In genomic region chr3:184299488-184300376, GRCh38 we compare ENCODE assay signal across 8 cellular contexts. TPM values are rescaled to one million over a fixed set of nuclear protein-coding genes. Genes with fewer than 3 reads are reported as not detected.
A peak's percentile ranks its signal among the peaks of the same experiment; 100 is the strongest.
DNase-seq lines count a peak whose midpoint lies in the region; ATAC-seq lines count a peak whose summit lies in the region.

No MANE protein-coding gene starts in this region.

- H3K36me3 ChIP-seq in MG63 (peaks cover 56% of the 10 kb centered on the region), mucosa of stomach (ENCODE audit: control insufficient read depth, insufficient read depth, low read length) (peaks cover 15% of the 10 kb centered on the region)

- H3K4me1 Mint-ChIP-seq in central memory CD8-positive, alpha-beta T cell = peaks cover 25% of the 10 kb centered on the region

- H3K9me3 ChIP-seq in MG63 (no peaks in the 10 kb centered on the region), mucosa of stomach (ENCODE audit: control insufficient read depth, low read length) (no peaks in the 10 kb centered on the region)

- H3K4me1 ChIP-seq in mucosa of stomach (ENCODE audit: control insufficient read depth, insufficient read depth, low read length) = peaks cover 7% of the 10 kb centered on the region

- H3K27me3 Mint-ChIP-seq in central memory CD8-positive, alpha-beta T cell = no peaks in the 10 kb centered on the region

- H3K9me3 Mint-ChIP-seq in central memory CD8-positive, alpha-beta T cell = no peaks in the 10 kb centered on the region

- H3K9ac ChIP-seq in mucosa of stomach (ENCODE audit: low read length) = peak overlapping the region; percentile 79

- DNase-seq in MG63 = no peak
- no peak for DNase-seq in central memory CD8-positive, alpha-beta T cell (ENCODE audit: low spot score in 2 of 2)
- DNase-seq in hippocampal formation (lab: John Stamatoyannopoulos, UW) = no peak
- DNase-seq in NCI-H2029 (lab: John Stamatoyannopoulos, UW) = no peak
- no peak for DNase-seq in epidermal melanocyte (ENCODE audit: insufficient read length, low spot score)
- DNase-seq in HK-2 (ENCODE audit: unreplicated experiment) = no peak

- peak overlapping the region; percentile 99 for H3K27ac Mint-ChIP-seq in central memory CD8-positive, alpha-beta T cell (ENCODE audit: low read depth)

- peak overlapping the region; percentile 93 for H3K4me3 Mint-ChIP-seq in central memory CD8-positive, alpha-beta T cell

- no peak for ATAC-seq in central memory CD8-positive, alpha-beta T cell (replicated peaks; ENCODE audit: extremely low read depth, poor library complexity, severe bottlenecking)

- no peaks in the 10 kb centered on the region for H3K27me3 ChIP-seq in MG63
- no peaks in the 10 kb centered on the region for H3K27me3 ChIP-seq in mucosa of stomach (ENCODE audit: control insufficient read depth, insufficient read depth, low read length)

- H3K36me3 Mint-ChIP-seq in central memory CD8-positive, alpha-beta T cell (ENCODE audit: insufficient read depth) = peaks cover 50% of the 10 kb centered on the region

- peak overlapping the region; percentile 94 for H3K4me3 ChIP-seq in GM08714 (ENCODE audit: low read length)
- H3K4me3 ChIP-seq in MG63 = peak overlapping the region; percentile 86
- peak overlapping the region; percentile 14 for H3K4me3 ChIP-seq in mucosa of stomach (ENCODE audit: low read length)

RNA-seq across cellular contexts. Expression of gene PSMD2, which starts 0.7 kb away (rescaled TPM):
- 1,179 and 1,305 TPM in 2 replicates for total RNA-seq in MG63 (2014; rRNA removed; shearing (Covaris generic); ENCODE audit: low replicate concordance)

RNA-seq across cellular contexts. Expression of gene EIF4G1, which starts 14.7 kb away (rescaled TPM):
- total RNA-seq in MG63 (2014; rRNA removed; shearing (Covaris generic); ENCODE audit: low replicate concordance) = 378 and 439 TPM in 2 replicates

RNA-seq across cellular contexts. Expression of gene ECE2, which starts 23.9 kb away (rescaled TPM):
- not detected in 2 replicates for total RNA-seq in MG63 (2014; rRNA removed; shearing (Covaris generic); ENCODE audit: low replicate concordance)

RNA-seq across cellular contexts. Expression of gene FAM131A, which starts 37.7 kb away (rescaled TPM):
- 4.8 and 8.8 TPM in 2 replicates for total RNA-seq in MG63 (2014; rRNA removed; shearing (Covaris generic); ENCODE audit: low replicate concordance)

RNA-seq across cellular contexts. Expression of gene CAMK2N2, which starts 38.4 kb away (rescaled TPM):
- not detected in 2 replicates for total RNA-seq in MG63 (2014; rRNA removed; shearing (Covaris generic); ENCODE audit: low replicate concordance)

Comparison
In these comparisons a context has a peak if more than half of its experiments do, and no peak if none do; other contexts are left out.
1. H3K4me3 ChIP-seq: peak in every context shown above with its lines; median percentile 94 in GM08714; 86 in MG63; 14 in mucosa of stomach.